ENCODE assay signal across 23 cellular contexts in the genomic region with DNA sequence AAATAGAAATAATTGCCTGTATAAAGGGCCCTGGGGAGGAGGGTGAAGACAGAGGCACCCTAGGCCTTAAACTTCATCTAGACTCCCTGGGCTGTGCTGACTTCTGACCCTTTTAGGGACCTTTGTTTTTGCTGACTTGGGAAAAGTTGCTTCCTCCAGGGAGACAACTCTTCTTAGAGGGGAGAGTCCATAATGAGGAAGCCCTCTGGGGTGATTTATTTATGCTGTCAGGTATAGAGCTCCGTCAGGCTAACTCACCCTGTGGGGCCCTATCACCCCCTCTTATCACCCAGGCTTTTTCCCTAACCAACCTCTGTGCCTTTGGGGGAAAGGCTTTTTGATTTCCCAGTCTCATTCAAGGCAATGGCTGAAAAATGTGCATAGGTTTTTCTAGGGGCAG. TPM values are rescaled to one million over a fixed set of nuclear protein-coding genes. Genes with fewer than 3 reads are reported as not detected.
"Had no signal": no experiment of that assay in that cellular context is flagged by ENCODE, and none has a peak within 500 bp of the region (broad histone marks: within the 10 kb centered on the region; RNA-seq: fewer than 3 reads in every experiment).

No MANE protein-coding gene starts in this region.

- ATAC-seq: heart left ventricle; naive thymus-derived CD8-positive, alpha-beta T cell; right cardiac atrium; stimulated activated naive B cell treated with anti-CD40 and anti-IgM and Interleukin-4, amounts not matched to agents 10 μg/mL and 1 μg/mL and 100 μg/mL, for 72 hours; stimulated activated naive CD8-positive, alpha-beta T cell treated with anti-CD3 and anti-CD28 coated beads, Interleukin-15, amount 100 ng/mL, for 72 hours; upper lobe of right lung had no signal

- H3K9me3 ChIP-seq: heart left ventricle, testis, tibial nerve, upper lobe of right lung, vagina had no signal

- FAIRE-seq: colon, endothelial cell of umbilical vein, islet of Langerhans had no signal

- H3K27ac Mint-ChIP-seq: dendritic cell treated with granulocyte-macrophage colony-stimulating factor and Interleukin-4, amounts not matched to agents 40 ng/mL and 50 ng/mL, for 4 days; endodermal cell; naive thymus-derived CD8-positive, alpha-beta T cell; stimulated activated naive B cell treated with anti-CD40 and anti-IgM and Interleukin-4, amounts not matched to agents 10 μg/mL and 1 μg/mL and 100 μg/mL, for 72 hours; stimulated activated naive CD8-positive, alpha-beta T cell treated with anti-CD3 and anti-CD28 coated beads, Interleukin-15, amount 100 ng/mL, for 72 hours had no signal

- H3K27me3 ChIP-seq: testis had no signal

- H3K27ac ChIP-seq: heart left ventricle, ovary, testis, tibial nerve, upper lobe of right lung, vagina had no signal

- DNase-seq: endodermal cell; erythroblast; foreskin melanocyte; heart left ventricle; hippocampal formation; kidney glomerular epithelial cell; mammary epithelial cell; naive thymus-derived CD8-positive, alpha-beta T cell; ovary; right cardiac atrium; stimulated activated CD4-positive, alpha-beta T cell treated with anti-CD3 and anti-CD28 coated beads, Interleukin-4, amount 100 ng/mL, for 24 hours; stimulated activated naive B cell treated with anti-CD40 and anti-IgM and Interleukin-4, amounts not matched to agents 10 μg/mL and 1 μg/mL and 100 μg/mL, for 72 hours; stimulated activated naive CD8-positive, alpha-beta T cell treated with anti-CD3 and anti-CD28 coated beads, Interleukin-15, amount 100 ng/mL, for 72 hours; testis; upper lobe of right lung had no signal

- H3K4me3 Mint-ChIP-seq: dendritic cell treated with granulocyte-macrophage colony-stimulating factor and Interleukin-4, amounts not matched to agents 40 ng/mL and 50 ng/mL, for 4 days; endodermal cell; naive thymus-derived CD8-positive, alpha-beta T cell; stimulated activated naive B cell treated with anti-CD40 and anti-IgM and Interleukin-4, amounts not matched to agents 10 μg/mL and 1 μg/mL and 100 μg/mL, for 72 hours; stimulated activated naive CD8-positive, alpha-beta T cell treated with anti-CD3 and anti-CD28 coated beads, Interleukin-15, amount 100 ng/mL, for 72 hours had no signal

- H3K36me3 ChIP-seq: heart left ventricle, ovary, tibial nerve, upper lobe of right lung, vagina had no signal

- H3K4me3 ChIP-seq: heart left ventricle, ovary, testis, tibial nerve, upper lobe of right lung, vagina had no signal

- H3K9me3 Mint-ChIP-seq: dendritic cell treated with granulocyte-macrophage colony-stimulating factor and Interleukin-4, amounts not matched to agents 40 ng/mL and 50 ng/mL, for 4 days; endodermal cell; stimulated activated naive CD8-positive, alpha-beta T cell treated with anti-CD3 and anti-CD28 coated beads, Interleukin-15, amount 100 ng/mL, for 72 hours had no signal

RNA-seq across cellular contexts. Expression of a gene that starts 8.1 kb away (rescaled TPM):
- total RNA-seq: mononuclear cell; naive thymus-derived CD8-positive, alpha-beta T cell; subcutaneous adipose tissue; vagina had no signal
- polyA plus RNA-seq: naive thymus-derived CD8-positive, alpha-beta T cell had no signal
